In the genomic region with DNA sequence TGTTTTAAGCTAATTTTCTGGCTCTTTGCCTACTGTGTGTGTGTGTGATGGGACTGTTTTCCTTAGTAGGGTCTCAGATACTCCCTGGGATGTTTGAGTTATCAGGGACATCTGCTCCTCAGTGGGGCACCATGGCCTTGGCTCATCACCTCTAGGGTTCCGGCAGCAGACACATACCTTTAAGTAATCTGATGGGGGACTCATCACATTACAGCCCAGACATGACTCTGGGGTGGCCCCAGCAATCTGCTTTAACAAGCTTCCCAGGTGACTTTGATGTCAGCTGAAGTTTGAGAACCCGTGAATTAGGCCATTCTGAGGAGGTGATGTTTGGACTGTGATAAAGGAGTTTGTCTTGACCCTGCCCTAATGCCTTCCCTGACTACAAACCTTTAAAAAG, we compare ENCODE assay signal across 23 cellular contexts. TPM values are rescaled to one million over a fixed set of nuclear protein-coding genes. Genes with fewer than 3 reads are reported as not detected.
DNase-seq lines count a peak whose midpoint lies in the region; ATAC-seq and TF ChIP-seq lines count a peak whose summit lies in the region.
"Had no signal": no experiment of that assay in that cellular context is flagged by ENCODE, and none has a peak within 500 bp of the region (broad histone marks: within the 10 kb centered on the region; RNA-seq: fewer than 3 reads in every experiment).

No MANE protein-coding gene starts in this region.

- H3K4me3 ChIP-seq in endodermal cell (ENCODE audit: low read length): no peak overlapping the region
- no peak overlapping the region for H3K4me3 ChIP-seq in neuronal stem cell (ENCODE audit: low read length in 2 of 2)
- H3K4me3 ChIP-seq: BLaER1, GM12878 had no signal

- H2BK5ac ChIP-seq in neuronal stem cell (ENCODE audit: low read length): no peak overlapping the region

- peaks cover 60% of the 10 kb centered on the region for H3K4me1 Mint-ChIP-seq in endodermal cell
- H3K4me1 Mint-ChIP-seq in stimulated activated memory B cell treated with anti-CD40 and anti-IgM and Interleukin-4, amounts not matched to agents 10 μg/mL and 1 μg/mL and 100 μg/mL, for 72 hours: peaks cover 6% of the 10 kb centered on the region
- H3K4me1 Mint-ChIP-seq: CD14-positive monocyte; CD4-positive, CD25-positive, alpha-beta regulatory T cell; CD8-positive, alpha-beta memory T cell had no signal

- no peak overlapping the region for H3K4me2 ChIP-seq in neuronal stem cell (ENCODE audit: insufficient read depth, low read length, poor library complexity, severe bottlenecking)
- H3K4me2 ChIP-seq: BLaER1 had no signal

- no peak overlapping the region for H3K27ac Mint-ChIP-seq in endodermal cell
- no peak overlapping the region for H3K27ac Mint-ChIP-seq in stimulated activated memory B cell treated with anti-CD40 and anti-IgM and Interleukin-4, amounts not matched to agents 10 μg/mL and 1 μg/mL and 100 μg/mL, for 72 hours
- H3K27ac Mint-ChIP-seq: CD14-positive monocyte; CD4-positive, alpha-beta memory T cell; CD4-positive, CD25-positive, alpha-beta regulatory T cell; CD8-positive, alpha-beta memory T cell had no signal

- H4K91ac ChIP-seq in neuronal stem cell (ENCODE audit: low read depth, low read length, poor library complexity): no peak overlapping the region

- H2BK120ac ChIP-seq in neuronal stem cell (ENCODE audit: low read depth, low read length): no peak overlapping the region

- no peak overlapping the region for H3K9ac ChIP-seq in endodermal cell (ENCODE audit: extremely low read depth, low read length, poor library complexity, severe bottlenecking)
- H3K9ac ChIP-seq in neuronal stem cell (ENCODE audit: low read depth, low read length, poor library complexity): no peak overlapping the region
- H3K9ac ChIP-seq: BLaER1 had no signal

- H3K14ac ChIP-seq in neuronal stem cell (ENCODE audit: low read length): no peak overlapping the region

- no peak overlapping the region for H2BK15ac ChIP-seq in neuronal stem cell (ENCODE audit: low read length)

- H2AK5ac ChIP-seq in neuronal stem cell (ENCODE audit: low read depth, low read length): no peak overlapping the region

- peak; percentile 10 for ATAC-seq in stimulated activated memory B cell treated with anti-CD40 and anti-IgM and Interleukin-4, amounts not matched to agents 10 μg/mL and 1 μg/mL and 100 μg/mL, for 72 hours
- ATAC-seq in HG03175 (IDR thresholded peaks at IDR 0.05; ENCODE audit: unreplicated experiment) (no peak), GM18858 (IDR thresholded peaks at IDR 0.05; ENCODE audit: unreplicated experiment) (no peak)
- ATAC-seq: GM12878 had no signal

- DNase-seq in endodermal cell: peak; percentile 77
- DNase-seq in neuronal stem cell (ENCODE audit: low spot score): no peak
- DNase-seq in MV-4-11 (lab: John Stamatoyannopoulos, UW): no peak
- DNase-seq: 8988T; ACHN; BE2C; CD4-positive, alpha-beta memory T cell; CD4-positive, CD25-positive, alpha-beta regulatory T cell; CD8-positive, alpha-beta memory T cell; COR-L47; DMS 273 treated with DMSO at 0.1 percent for 48 hours; DMS153; DMS53; DMS79; DND-41; EL; GDM1 had no signal

- H3K9me3 Mint-ChIP-seq in endodermal cell: peaks cover 6% of the 10 kb centered on the region
- H3K9me3 Mint-ChIP-seq in stimulated activated memory B cell treated with anti-CD40 and anti-IgM and Interleukin-4, amounts not matched to agents 10 μg/mL and 1 μg/mL and 100 μg/mL, for 72 hours: no peaks in the 10 kb centered on the region

- no peaks in the 10 kb centered on the region for H3K36me3 Mint-ChIP-seq in endodermal cell (ENCODE audit: low read depth)
- H3K36me3 Mint-ChIP-seq in stimulated activated memory B cell treated with anti-CD40 and anti-IgM and Interleukin-4, amounts not matched to agents 10 μg/mL and 1 μg/mL and 100 μg/mL, for 72 hours: no peaks in the 10 kb centered on the region
- H3K36me3 Mint-ChIP-seq: CD14-positive monocyte; CD4-positive, alpha-beta memory T cell; CD4-positive, CD25-positive, alpha-beta regulatory T cell; CD8-positive, alpha-beta memory T cell had no signal

- no peak overlapping the region for H3K4ac ChIP-seq in neuronal stem cell (ENCODE audit: low read length)

- H3K9me3 ChIP-seq in endodermal cell (ENCODE audit: control insufficient read depth, low read length) (peaks cover 12% of the 10 kb centered on the region), neuronal stem cell (replicated peaks in 1 of 2; ENCODE audit: control insufficient read depth in 2 of 2, insufficient read depth in 1 of 2, low read depth in 1 of 2, low read length in 2 of 2) (peaks cover under 1 to 1% of the 10 kb centered on the region in 2 donors)
- H3K9me3 ChIP-seq: BE2C had no signal

- H3K27me3 ChIP-seq in endodermal cell (ENCODE audit: control insufficient read depth, insufficient read depth, low read length, poor library complexity, severe bottlenecking) (peaks cover 33% of the 10 kb centered on the region), neuronal stem cell (ENCODE audit: control insufficient read depth in 3 of 3, insufficient read depth in 3 of 3, low read depth in 1 of 3, low read length in 3 of 3) (no peaks in the 10 kb centered on the region)
- H3K27me3 ChIP-seq: BLaER1 had no signal

- no peak overlapping the region for H3K18ac ChIP-seq in neuronal stem cell (ENCODE audit: low read length)

- H2AFZ ChIP-seq in neuronal stem cell (ENCODE audit: low read length): no peak overlapping the region

- H3K4me3 Mint-ChIP-seq in endodermal cell: no peak overlapping the region
- H3K4me3 Mint-ChIP-seq in stimulated activated memory B cell treated with anti-CD40 and anti-IgM and Interleukin-4, amounts not matched to agents 10 μg/mL and 1 μg/mL and 100 μg/mL, for 72 hours: no peak overlapping the region
- H3K4me3 Mint-ChIP-seq: CD14-positive monocyte; CD4-positive, alpha-beta memory T cell; CD4-positive, CD25-positive, alpha-beta regulatory T cell; CD8-positive, alpha-beta memory T cell had no signal

- H3K4me1 ChIP-seq in endodermal cell (ENCODE audit: control insufficient read depth, insufficient read depth, low read length) (peaks cover 22% of the 10 kb centered on the region), neuronal stem cell (ENCODE audit: control insufficient read depth in 2 of 2, insufficient read depth in 1 of 2, low read depth in 1 of 2, low read length in 2 of 2) (peaks cover 2 to 5% of the 10 kb centered on the region in 2 donors)
- H3K4me1 ChIP-seq: BE2C had no signal

- no peaks in the 10 kb centered on the region for H3K79me1 ChIP-seq in neuronal stem cell (ENCODE audit: low read depth, low read length)

- no peak overlapping the region for H3K23ac ChIP-seq in neuronal stem cell (ENCODE audit: low read depth, low read length, poor library complexity)

- WGBS in endodermal cell (ENCODE audit: insufficient coverage in 1 of 2, insufficient read length in 1 of 2), 2 experiments: 31 to 60% methylated on average over 1 to 2 of the region's 2 CpGs
- no CpG with 5 or more reads among the region's 2 CpGs for WGBS in neuronal stem cell (ENCODE audit: extremely low coverage in 2 of 2, insufficient read length in 2 of 2, insufficient replicate concordance in 1 of 2), 2 donors

- no peak overlapping the region for H4K8ac ChIP-seq in neuronal stem cell (ENCODE audit: low read depth, low read length)

- H3K36me3 ChIP-seq in endodermal cell (ENCODE audit: control insufficient read depth, insufficient read depth, low read length) (no peaks in the 10 kb centered on the region), neuronal stem cell (replicated peaks in 1 of 2; ENCODE audit: control insufficient read depth in 2 of 2, insufficient read depth in 2 of 2, low read length in 2 of 2) (no peaks in the 10 kb centered on the region)
- H3K36me3 ChIP-seq: BE2C, BLaER1 had no signal

- peak overlapping the region; percentile 18 for H2BK12ac ChIP-seq in neuronal stem cell (ENCODE audit: low read length)

- H3K27ac ChIP-seq in endodermal cell (ENCODE audit: low read depth, low read length) (no peak overlapping the region), neuronal stem cell (replicated peaks; ENCODE audit: low read length) (no peak overlapping the region)
- H3K27ac ChIP-seq: BLaER1 had no signal

- no peak for TF ChIP-seq CTCF in endodermal cell (conservative IDR thresholded peaks at IDR 0.05)

- H3K27me3 Mint-ChIP-seq in endodermal cell (ENCODE audit: insufficient read depth): peaks cover 55% of the 10 kb centered on the region
- peaks cover 64% of the 10 kb centered on the region for H3K27me3 Mint-ChIP-seq in stimulated activated memory B cell treated with anti-CD40 and anti-IgM and Interleukin-4, amounts not matched to agents 10 μg/mL and 1 μg/mL and 100 μg/mL, for 72 hours

RNA-seq across cellular contexts. Expression of a gene that starts 38.8 kb away (rescaled TPM):
- total RNA-seq in endodermal cell: 10 to 100 TPM; 63.6 to 70.4 TPM
- 51.9 TPM for polyA plus RNA-seq in endodermal cell (2013, experiment 1 of 2)
- 54.8 TPM for polyA plus RNA-seq in endodermal cell (2013, experiment 2 of 2)
- 50.3 TPM for polyA plus RNA-seq in neuronal stem cell (2013, experiment 1 of 2)
- polyA plus RNA-seq in neuronal stem cell (2013, experiment 2 of 2): 55.4 TPM
